In the genomic region with DNA sequence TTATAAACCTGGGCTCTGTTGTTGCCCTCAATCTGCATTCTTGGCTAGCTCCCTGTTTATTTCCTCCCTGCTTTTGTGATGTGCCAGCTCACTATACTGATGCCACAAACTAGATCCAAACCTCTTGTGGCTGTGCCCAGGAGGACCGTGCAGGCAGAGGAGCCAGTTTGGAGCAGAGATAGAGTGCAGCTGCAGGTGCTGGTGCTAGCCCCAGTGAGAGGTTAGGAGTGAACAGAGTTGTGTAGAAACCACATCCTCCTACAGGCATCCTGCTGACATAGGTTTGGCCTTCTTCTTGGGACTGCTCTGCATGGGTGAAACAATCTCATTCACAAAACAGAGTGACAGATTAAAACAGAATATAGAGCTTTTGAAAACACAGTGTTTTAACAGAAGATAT, we compare ENCODE assay signal across 8 cellular contexts. TPM values are rescaled to one million over a fixed set of nuclear protein-coding genes. Genes with fewer than 3 reads are reported as not detected.
DNase-seq lines count a peak whose midpoint lies in the region; ATAC-seq, FAIRE-seq and TF ChIP-seq lines count a peak whose summit lies in the region.

No MANE protein-coding gene starts in this region.

- H2BK5ac ChIP-seq in mesenchymal stem cell (ENCODE audit: low read depth, low read length, poor library complexity, severe bottlenecking) = no peak overlapping the region

- no peak overlapping the region for H4K8ac ChIP-seq in mesenchymal stem cell (ENCODE audit: low read length)

- H3K9me3 ChIP-seq in mesenchymal stem cell (ENCODE audit: control insufficient read depth, low read length) = no peaks in the 10 kb centered on the region

- no peak overlapping the region for H2BK12ac ChIP-seq in mesenchymal stem cell (ENCODE audit: low read length in 2 of 2)

- H2AFZ ChIP-seq in mesenchymal stem cell (ENCODE audit: low read depth, low read length) = no peak overlapping the region

- H3K79me1 ChIP-seq in mesenchymal stem cell (replicated peaks; ENCODE audit: low read length, poor library complexity, severe bottlenecking) = no peaks in the 10 kb centered on the region

- no peak overlapping the region for H3K23ac ChIP-seq in mesenchymal stem cell (ENCODE audit: low read length in 2 of 2)

- DNase-seq in activated CD4-positive, alpha-beta T cell treated with anti-CD3 and anti-CD28 coated beads for 48 hours = peak; percentile 43
- DNase-seq in stimulated activated CD4-positive, alpha-beta T cell treated with anti-CD3 and anti-CD28 coated beads, Interleukin-12 subunit alpha, Interleukin-12 subunit beta, amount 100 ng/mL, for 48 hours (ENCODE audit: low read depth in 2 of 3, low spot score in 1 of 3) = peak in 2 of 3 donors; percentile 10 to 30
- no peak for DNase-seq in NCI-H1092 treated with DMSO at 0.1 percent for 48 hours (lab: John Stamatoyannopoulos, UW)
- DNase-seq in mesenchymal stem cell = no peak
- no peak for DNase-seq in head of caudate nucleus
- no peak for DNase-seq in D721Med (ENCODE audit: insufficient read length, low spot score)

- FAIRE-seq in D721Med (lab: Jason Lieb, UNC) = no peak

- H2BK120ac ChIP-seq in mesenchymal stem cell (ENCODE audit: low read depth, low read length) = no peak overlapping the region

- no peak overlapping the region for H3K4me3 ChIP-seq in mesenchymal stem cell (ENCODE audit: insufficient read depth in 1 of 2, low read depth in 1 of 2, low read length in 2 of 2)

- no peak overlapping the region for H2AK5ac ChIP-seq in mesenchymal stem cell (ENCODE audit: low read length, severe bottlenecking)

- H3K14ac ChIP-seq in mesenchymal stem cell (ENCODE audit: low read length in 2 of 2) = no peak overlapping the region

- peak; percentile 96 for ATAC-seq in GM19035 (IDR thresholded peaks at IDR 0.05; ENCODE audit: unreplicated experiment)
- ATAC-seq in HG03039 (IDR thresholded peaks at IDR 0.05; ENCODE audit: unreplicated experiment) = peak; percentile 87

- H3K4ac ChIP-seq in mesenchymal stem cell (ENCODE audit: low read depth in 1 of 2, low read length in 2 of 2) = no peak overlapping the region

- WGBS in mesenchymal stem cell = 60% methylated on average over 1 of the region's 1 CpG

- H3K4me2 ChIP-seq in mesenchymal stem cell (ENCODE audit: low read length, poor library complexity, severe bottlenecking) = no peak overlapping the region

- no peak overlapping the region for H2BK15ac ChIP-seq in mesenchymal stem cell (ENCODE audit: low read depth, poor library complexity, severe bottlenecking)

- H3K4me1 ChIP-seq in mesenchymal stem cell (ENCODE audit: control insufficient read depth, insufficient read depth, low read depth, low read length) = no peaks in the 10 kb centered on the region

- no peak overlapping the region for H3K18ac ChIP-seq in mesenchymal stem cell (ENCODE audit: low read depth in 1 of 2, low read length in 2 of 2)

- H4K91ac ChIP-seq in mesenchymal stem cell (ENCODE audit: low read length) = no peak overlapping the region

- intact Hi-C loops in head of caudate nucleus (cut with DNase I) = no loop called here

- H3K9ac ChIP-seq in mesenchymal stem cell (ENCODE audit: low read length) = no peak overlapping the region

- H3K36me3 ChIP-seq in mesenchymal stem cell (ENCODE audit: control insufficient read depth in 1 of 2, insufficient read depth in 2 of 2, low read depth in 1 of 2, low read length in 2 of 2) = no peaks in the 10 kb centered on the region

- no peak overlapping the region for H3K27ac ChIP-seq in mesenchymal stem cell (ENCODE audit: low read length, poor library complexity, severe bottlenecking)

- no peaks in the 10 kb centered on the region for H3K27me3 ChIP-seq in mesenchymal stem cell (ENCODE audit: control insufficient read depth in 1 of 2, insufficient read depth in 1 of 2, low read length in 2 of 2)

- TF ChIP-seq CTCF in D721Med (IDR thresholded peaks at IDR 0.05; ENCODE audit: insufficient read depth, missing control alignments) = no peak

RNA-seq across cellular contexts. Expression of a gene that starts 25.7 kb away (rescaled TPM):
- polyA plus RNA-seq in mesenchymal stem cell (2013, experiment 1 of 2) = 0.14 TPM
- 0.11 TPM for polyA plus RNA-seq in mesenchymal stem cell (2013, experiment 2 of 2)

Comparison
In these comparisons a context has a peak if more than half of its experiments do, and no peak if none do; other contexts are left out.
1. DNase-seq: peak in activated CD4-positive, alpha-beta T cell treated with anti-CD3 and anti-CD28 coated beads for 48 hours (single experiment) and stimulated activated CD4-positive, alpha-beta T cell treated with anti-CD3 and anti-CD28 coated beads, Interleukin-12 subunit alpha, Interleukin-12 subunit beta, amount 100 ng/mL, for 48 hours (2 of 3); none in NCI-H1092 treated with DMSO at 0.1 percent for 48 hours (single experiment), mesenchymal stem cell (single experiment), head of caudate nucleus (0 of 42) and D721Med (single experiment).